In genomic region chr10:87092356-87092860, GRCh38 we compare ENCODE assay signal across 8 cellular contexts. TPM values are rescaled to one million over a fixed set of nuclear protein-coding genes. Genes with fewer than 3 reads are reported as not detected.
A peak's percentile ranks its signal among the peaks of the same experiment; 100 is the strongest.
DNase-seq lines count a peak whose midpoint lies in the region; ATAC-seq and TF ChIP-seq lines count a peak whose summit lies in the region.

No MANE protein-coding gene starts in this region.

- no peak for ATAC-seq in IMR-90 (ENCODE audit: low read depth)
- no peak for ATAC-seq in lower lobe of right lung
- no peak for ATAC-seq in GM19324 (IDR thresholded peaks at IDR 0.05; ENCODE audit: low FRiP score, unreplicated experiment)
- ATAC-seq in HG03521 (IDR thresholded peaks at IDR 0.05; ENCODE audit: unreplicated experiment) = no peak

- intact Hi-C loops in IMR-90 (cut with micrococcal nuclease) = loop anchor here (2.0 kb wide), 2 partner anchors 124 to 154 kb away; partner anchors contain the start of gene ADIRF
- intact Hi-C loops in lower lobe of right lung (cut with DNase I) = no loop called here

- H4K91ac ChIP-seq in IMR-90 (ENCODE audit: insufficient read depth, low read depth, low read length) = 0 out of 2 replicates have a peak overlapping the region, but pooled peaks have one; percentile 11

- no peak for DNase-seq in AG09309 (ENCODE audit: low read depth)
- peak; percentile 37 for DNase-seq in IMR-90
- peak in 1 of 61 donors; percentile 5 for DNase-seq in caudate nucleus (lab: John Stamatoyannopoulos, UW)
- DNase-seq in lower lobe of right lung = no peak
- no peak for DNase-seq in NCI-H1694 (lab: John Stamatoyannopoulos, UW)

- H2AFZ ChIP-seq in IMR-90 (replicated peaks; ENCODE audit: low read length, poor library complexity) = no peak overlapping the region

- peak overlapping the region; percentile 92; the same call in 1 of the 2 replicates for H3K9ac ChIP-seq in IMR-90 (ENCODE audit: low read depth, low read length)

- peaks cover 20 to 65% of the 10 kb centered on the region in 2 experiments for H3K79me1 ChIP-seq in IMR-90 (ENCODE audit: low read depth in 1 of 2, low read length in 2 of 2)

- H3K14ac ChIP-seq in IMR-90 (replicated peaks; ENCODE audit: low read depth, low read length) = peak overlapping the region; percentile 65

- peak overlapping the region; percentile 92 for H3K4me2 ChIP-seq in IMR-90 (ENCODE audit: low read depth, low read length)

- H4K20me1 ChIP-seq in IMR-90 (ENCODE audit: insufficient read depth, low read length) = peaks cover 25% of the 10 kb centered on the region

- in situ Hi-C loops in IMR-90 (cut with MboI; ENCODE audit: low sequenced_read_pairs) = no loop called here

- no peak overlapping the region for H2BK15ac ChIP-seq in IMR-90 (ENCODE audit: low read depth, low read length)

- H3K4me3 ChIP-seq in AG09309 (ENCODE audit: control insufficient read depth, low read depth, low read length) (peak overlapping the region; percentile 81), IMR-90 (ENCODE audit: insufficient read depth, low read depth, low read length) (peak overlapping the region; percentile 84), lower lobe of right lung (peak overlapping the region; percentile 78), urinary bladder (ENCODE audit: low read depth, low read length) (peak overlapping the region; percentile 89)

- peak overlapping the region; percentile 44; the same call in 1 of the 2 replicates for H3K18ac ChIP-seq in IMR-90 (ENCODE audit: low read depth, low read length)

- H2AK9ac ChIP-seq in IMR-90 (replicated peaks; ENCODE audit: low read depth, low read length, poor library complexity) = no peak overlapping the region

- no peak for TF ChIP-seq CTCF in AG09309 (IDR thresholded peaks at IDR 0.05; ENCODE audit: control insufficient read depth, insufficient read depth, low read depth, low read length, missing control alignments)
- no peak for TF ChIP-seq CTCF in IMR-90 (conservative IDR thresholded peaks at IDR 0.05; ENCODE audit: low read depth, low read length)
- TF ChIP-seq CTCF in lower lobe of right lung (IDR thresholded peaks at IDR 0.05) = no peak

- H3K9me1 ChIP-seq in IMR-90 (ENCODE audit: insufficient read depth, low read length) = peaks cover 10% of the 10 kb centered on the region

- peak overlapping the region; percentile 53 for H2BK5ac ChIP-seq in IMR-90 (ENCODE audit: low read depth, low read length, poor library complexity, severe bottlenecking)

- H3K36me3 ChIP-seq in IMR-90 (ENCODE audit: control insufficient read depth, insufficient read depth, low read length) = peaks cover 2% of the 10 kb centered on the region; the same call in 1 of the 2 replicates
- no peaks in the 10 kb centered on the region for H3K36me3 ChIP-seq in lower lobe of right lung
- no peaks in the 10 kb centered on the region for H3K36me3 ChIP-seq in urinary bladder (ENCODE audit: insufficient read depth)

- H3K4me1 ChIP-seq in IMR-90 (ENCODE audit: control insufficient read depth, insufficient read depth, low read length) (peaks cover 6% of the 10 kb centered on the region), lower lobe of right lung (peaks cover 56% of the 10 kb centered on the region), urinary bladder (ENCODE audit: insufficient read depth) (no peaks in the 10 kb centered on the region)

- POLR2A ChIA-PET in IMR-90 (lab: Charles Lee; ENCODE audit: unreplicated experiment) = no interaction called here

- CTCF ChIA-PET in IMR-90 (lab: Yijun Ruan, JAX) = no interaction called here

- H3K27me3 ChIP-seq in IMR-90 (ENCODE audit: control insufficient read depth, insufficient read depth, low read length) = no peaks in the 10 kb centered on the region
- no peaks in the 10 kb centered on the region for H3K27me3 ChIP-seq in lower lobe of right lung (ENCODE audit: low read depth)

- peak overlapping the region; percentile 34; the same call in 1 of the 2 replicates for H3K4ac ChIP-seq in IMR-90 (ENCODE audit: low read depth, low read length)

- no peaks in the 10 kb centered on the region for H3K9me3 ChIP-seq in IMR-90 (ENCODE audit: control insufficient read depth, insufficient read depth, low read length)
- no peaks in the 10 kb centered on the region for H3K9me3 ChIP-seq in lower lobe of right lung

- peak overlapping the region; percentile 71; the same call in 1 of the 2 replicates for H3K27ac ChIP-seq in IMR-90 (ENCODE audit: insufficient read depth, low read length)
- H3K27ac ChIP-seq in caudate nucleus (ENCODE audit: low read depth, low read length) = peak overlapping the region; percentile 89
- peak overlapping the region; percentile 96 for H3K27ac ChIP-seq in lower lobe of right lung
- H3K27ac ChIP-seq in urinary bladder (ENCODE audit: low read depth) = peak overlapping the region; percentile 49

- no peak overlapping the region for H2BK120ac ChIP-seq in IMR-90 (ENCODE audit: low read depth, low read length)

- H2AK5ac ChIP-seq in IMR-90 (ENCODE audit: low read depth, low read length) = 0 out of 2 replicates have a peak overlapping the region, but pooled peaks have one; percentile 17

- H2BK20ac ChIP-seq in IMR-90 (ENCODE audit: low read depth, low read length) = no peak overlapping the region

- dilution Hi-C loops in IMR-90 (cut with HindIII; ENCODE audit: low sequenced_read_pairs, unreplicated experiment) = no loop called here

- H3K23ac ChIP-seq in IMR-90 (ENCODE audit: low read depth, low read length) = peak overlapping the region; percentile 75

- no peak overlapping the region; a peak in 1 of 4 replicates for H4K8ac ChIP-seq in IMR-90 (ENCODE audit: low read depth in 2 of 2, low read length in 2 of 2)

- no peak overlapping the region for H4K5ac ChIP-seq in IMR-90 (ENCODE audit: low read depth, low read length)

- no peak for TF ChIP-seq POLR2A in IMR-90 (IDR thresholded peaks at IDR 0.05; ENCODE audit: low read depth, low read length)

- WGBS in IMR-90 (ENCODE audit: extremely low coverage in 2 of 2, insufficient read length in 1 of 2), 2 experiments = no CpG with 5 or more reads among the region's 7 CpGs
- 10% methylated on average over 7 of the region's 7 CpGs for WGBS in urinary bladder

- H3K56ac ChIP-seq in IMR-90 (ENCODE audit: extremely low read depth, insufficient read depth, low read length) = peak overlapping the region; percentile 37; the same call in 1 of the 2 replicates

- no peak for TF ChIP-seq RAD21 in IMR-90 (IDR thresholded peaks at IDR 0.05; ENCODE audit: low read length)

- BruUV-seq in IMR-90 (replicated peaks; lab: Mats Ljungman, UMichigan) = no TSS peak

TF ChIP-seq in IMR-90, 13 proteins besides CTCF, POLR2A, EP300 and RAD21:
- TF ChIP-seq CHD1 (IDR thresholded peaks at IDR 0.05; ENCODE audit: low read depth, low read length) (no peak), SMC3 (IDR thresholded peaks at IDR 0.05; ENCODE audit: low read depth, low read length) (no peak), CEBPB (IDR thresholded peaks at IDR 0.05; ENCODE audit: low read depth, low read length) (no peak), USF2 (IDR thresholded peaks at IDR 0.05; ENCODE audit: low read depth, low read length) (no peak), MXI1 (IDR thresholded peaks at IDR 0.05; ENCODE audit: borderline replicate concordance, low read depth, low read length) (no peak), BHLHE40 (IDR thresholded peaks at IDR 0.05; ENCODE audit: low read depth, low read length) (no peak), ELK1 (IDR thresholded peaks at IDR 0.05; ENCODE audit: borderline replicate concordance, low read depth, low read length) (no peak), FOS (IDR thresholded peaks at IDR 0.05; ENCODE audit: low read depth, low read length) (no peak)

RNA-seq across cellular contexts. Expression of gene GLUD1, which starts 2.2 kb away (rescaled TPM):
- 210 and 222 TPM in 2 replicates for total RNA-seq in IMR-90 (2012; rRNA removed)
- 58.9 and 64.8 TPM in 2 replicates for polyA plus RNA-seq in IMR-90 (2012; rRNA removed)
- 28.1 and 28.9 TPM in 2 replicates for polyA plus RNA-seq in IMR-90 (2012; cell fraction: cytosol; rRNA removed)
- 14.4 and 40.2 TPM in 2 replicates for polyA plus RNA-seq in IMR-90 (2012; cell fraction: nucleus; rRNA removed; ENCODE audit: low replicate concordance)
- 125 TPM for total RNA-seq in lower lobe of right lung
- 186 TPM for total RNA-seq in urinary bladder
- 118 TPM for polyA plus RNA-seq in urinary bladder

RNA-seq across cellular contexts. Expression of gene SHLD2, which starts 2.6 kb away (rescaled TPM):
- total RNA-seq in IMR-90 (2012; rRNA removed) (19.9 and 28.1 TPM in 2 replicates), lower lobe of right lung (23.2 TPM), urinary bladder (68.2 TPM)
- polyA plus RNA-seq in IMR-90 (2012; rRNA removed) (7.4 and 10.6 TPM in 2 replicates), urinary bladder (15.0 TPM)
- 1.5 and 1.6 TPM in 2 replicates for polyA plus RNA-seq in IMR-90 (2012; cell fraction: cytosol; rRNA removed)
- polyA plus RNA-seq in IMR-90 (2012; cell fraction: nucleus; rRNA removed; ENCODE audit: low replicate concordance) = 3.1 and 18.1 TPM in 2 replicates
